28 cellular contexts compared by ENCODE assay signal in the genomic region with DNA sequence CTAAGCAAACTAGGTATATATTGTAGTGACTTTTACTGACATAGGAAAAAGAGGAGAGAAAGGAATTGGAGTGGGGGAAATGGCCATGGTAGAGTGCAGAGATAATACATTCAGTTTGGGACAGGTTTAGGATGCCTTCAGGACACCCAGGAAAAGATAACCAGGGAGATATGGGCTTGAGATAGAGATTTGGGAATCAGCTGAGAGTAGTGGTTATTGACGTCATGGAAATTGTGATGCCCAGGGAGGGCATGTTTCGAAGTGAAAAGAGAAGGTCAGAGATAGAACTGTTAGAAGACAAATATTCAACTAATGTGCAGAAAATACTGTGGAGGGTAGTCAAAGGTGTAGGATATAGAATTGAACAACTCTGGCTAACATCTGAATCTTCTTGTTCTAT. TPM values are rescaled to one million over a fixed set of nuclear protein-coding genes. Genes with fewer than 3 reads are reported as not detected.
A peak's percentile ranks its signal among the peaks of the same experiment; 100 is the strongest.
DNase-seq lines count a peak whose midpoint lies in the region; ATAC-seq and TF ChIP-seq lines count a peak whose summit lies in the region.
"Had no signal": no experiment of that assay in that cellular context is flagged by ENCODE, and none has a peak within 500 bp of the region (broad histone marks: within the 10 kb centered on the region; RNA-seq: fewer than 3 reads in every experiment).

No MANE protein-coding gene starts in this region.

- POLR2A ChIA-PET in HEK293 (lab: Yijun Ruan, JAX): no interaction called here
- POLR2A ChIA-PET in Caco-2 (lab: Charles Lee): no interaction called here

- H3K27me3 Mint-ChIP-seq in nephron progenitor cell (ENCODE audit: low read depth, poor library complexity) (no peaks in the 10 kb centered on the region), Caco-2 (ENCODE audit: insufficient read depth, unreplicated experiment) (no peaks in the 10 kb centered on the region)

- H3K4me3 ChIP-seq in HEK293 (ENCODE audit: low read depth, low read length) (no peak overlapping the region), adrenal gland (no peak overlapping the region), Caco-2 (ENCODE audit: low read depth, low read length) (no peak overlapping the region)

- H3K9me3 ChIP-seq in HEK293 (ENCODE audit: control insufficient read depth, insufficient read depth, low read depth, low read length) (no peaks in the 10 kb centered on the region), adrenal gland (replicated peaks in 1 of 3) (peaks cover 0 to 3% (median 0%) of the 10 kb centered on the region in 3 donors), Caco-2 (no peaks in the 10 kb centered on the region)
- H3K9me3 ChIP-seq: BE2C, SK-N-SH had no signal

- H3K4me1 ChIP-seq in HEK293 (ENCODE audit: control insufficient read depth, insufficient read depth, low read length): 0 out of 2 replicates have a peak, but pooled peaks cover 7% of the 10 kb centered on the region
- peaks cover 14 to 54% of the 10 kb centered on the region in 2 donors for H3K4me1 ChIP-seq in adrenal gland (replicated peaks in 1 of 2)
- H3K4me1 ChIP-seq in Caco-2: peaks cover 17% of the 10 kb centered on the region

- TF ChIP-seq POLR2A in adrenal gland (IDR thresholded peaks at IDR 0.05): no peak

- H3K27ac ChIP-seq in HEK293 (ENCODE audit: extremely low read depth, low read depth, low read length) (no peak overlapping the region), adrenal gland (peak overlapping the region; percentile 2 to 80 (median 56))

- TF ChIP-seq CTCF in HEK293 (tag by site-specific recombination; IDR thresholded peaks at IDR 0.05) (no peak), adrenal gland (IDR thresholded peaks at IDR 0.05) (no peak), nephron progenitor cell (IDR thresholded peaks at IDR 0.05) (no peak), Caco-2 (IDR thresholded peaks at IDR 0.05; ENCODE audit: insufficient read depth in 1 of 2, low read depth in 1 of 2, low read length in 1 of 2, severe bottlenecking in 1 of 2, unreplicated experiment in 1 of 2) (no peak)

- H3K9me3 Mint-ChIP-seq in nephron progenitor cell (peaks cover 24% of the 10 kb centered on the region), Caco-2 (ENCODE audit: unreplicated experiment) (peaks cover 8% of the 10 kb centered on the region)
- H3K9me3 Mint-ChIP-seq: HFFc6 had no signal

- H3K4me1 Mint-ChIP-seq in nephron progenitor cell (no peaks in the 10 kb centered on the region), Caco-2 (ENCODE audit: low read depth, unreplicated experiment) (peaks cover 37% of the 10 kb centered on the region)
- H3K4me1 Mint-ChIP-seq: CD8-positive, alpha-beta memory T cell had no signal

- DNase-seq in Right ventricle myocardium superior (no peak), Right ventricle myocardium inferior (ENCODE audit: missing footprints) (no peak), adrenal gland (peak in 3 of 7 donors; percentile 56 to 64 (median 61)), nephron progenitor cell (no peak), iPS-NIHi11 (ENCODE audit: low spot score) (no peak), Caco-2 (no peak)
- DNase-seq: 8988T; ACHN; BE2C; Calu3; CD8-positive, alpha-beta memory T cell; DND-41; H9; HFFc6; KG1; NCI-H1092 treated with DMSO at 0.1 percent for 48 hours; NCI-H1436; NCI-H187; NCI-H2081 treated with DMSO at 0.1 percent for 48 hours; NCI-H2171; NCI-H510A; NCI-H69; RPMI8226; SIG-M5; SK-N-SH had no signal

- ATAC-seq in Right ventricle myocardium superior (ENCODE audit: poor library complexity) (peak; percentile 17), Right ventricle myocardium inferior (no peak), GM18517 (IDR thresholded peaks at IDR 0.05; ENCODE audit: unreplicated experiment) (no peak)

- intact Hi-C loops in Right ventricle myocardium superior (cut with DNase I) (no loop called here), Right ventricle myocardium inferior (cut with DNase I) (no loop called here), adrenal gland (cut with DNase I) (no loop called here), Caco-2 (cut with micrococcal nuclease; ENCODE audit: unreplicated experiment) (no loop called here)

- peaks cover 10 to 19% of the 10 kb centered on the region in 2 experiments; a peak in 2 of 3 replicates for H3K36me3 ChIP-seq in HEK293 (ENCODE audit: control insufficient read depth in 2 of 2, insufficient read depth in 1 of 2, low read length in 2 of 2)
- H3K36me3 ChIP-seq in adrenal gland (replicated peaks in 1 of 2): peaks cover 0 to 8% of the 10 kb centered on the region in 2 donors
- 0 out of 2 replicates have a peak, but pooled peaks cover 1% of the 10 kb centered on the region for H3K36me3 ChIP-seq in Caco-2 (ENCODE audit: control insufficient read depth, insufficient read depth, low read length)

- peak overlapping the region; percentile 4 for H3K27ac Mint-ChIP-seq in nephron progenitor cell
- H3K27ac Mint-ChIP-seq in Caco-2 (ENCODE audit: unreplicated experiment): no peak overlapping the region
- H3K27ac Mint-ChIP-seq: CD14-positive monocyte had no signal

- BruUV-seq in Caco-2 (replicated peaks; lab: Mats Ljungman, UMichigan): no TSS peak

- CTCF ChIA-PET in HEK293 (lab: Yijun Ruan, JAX) (interaction anchor here (1.0 kb wide), 1 partner anchor 157 kb away, joined by 3 read pairs; no protein-coding TSS in a partner anchor), Caco-2 (lab: Charles Lee) (no interaction called here)

- H3K4me3 Mint-ChIP-seq in nephron progenitor cell (no peak overlapping the region), Caco-2 (ENCODE audit: unreplicated experiment) (no peak overlapping the region)
- H3K4me3 Mint-ChIP-seq: CD14-positive monocyte; CD8-positive, alpha-beta memory T cell; H9 had no signal

- H3K27me3 ChIP-seq in adrenal gland (no peaks in the 10 kb centered on the region), Caco-2 (replicated peaks; ENCODE audit: control insufficient read depth, insufficient read depth, low read length) (no peaks in the 10 kb centered on the region)
- H3K27me3 ChIP-seq: BE2C had no signal

- H3K36me3 Mint-ChIP-seq in nephron progenitor cell (ENCODE audit: low read depth) (peaks cover 79% of the 10 kb centered on the region), Caco-2 (ENCODE audit: insufficient read depth, unreplicated experiment) (peaks cover 32% of the 10 kb centered on the region)
- H3K36me3 Mint-ChIP-seq: CD14-positive monocyte had no signal

- WGBS in adrenal gland, 4 donors: 53 to 63% (median 53%) methylated on average over 2 of the region's 2 CpGs

TF ChIP-seq in HEK293, 187 proteins besides CTCF, POLR2A, EP300 and RAD21:
- TF ChIP-seq SP2 (tag by site-specific recombination; IDR thresholded peaks at IDR 0.05): no peak
- 0 out of 2 replicates have a peak, but pooled peaks have one; percentile 44 for TF ChIP-seq ZBTB21 (tag by site-specific recombination; IDR thresholded peaks at IDR 0.05)
- TF ChIP-seq, protein P1, sequence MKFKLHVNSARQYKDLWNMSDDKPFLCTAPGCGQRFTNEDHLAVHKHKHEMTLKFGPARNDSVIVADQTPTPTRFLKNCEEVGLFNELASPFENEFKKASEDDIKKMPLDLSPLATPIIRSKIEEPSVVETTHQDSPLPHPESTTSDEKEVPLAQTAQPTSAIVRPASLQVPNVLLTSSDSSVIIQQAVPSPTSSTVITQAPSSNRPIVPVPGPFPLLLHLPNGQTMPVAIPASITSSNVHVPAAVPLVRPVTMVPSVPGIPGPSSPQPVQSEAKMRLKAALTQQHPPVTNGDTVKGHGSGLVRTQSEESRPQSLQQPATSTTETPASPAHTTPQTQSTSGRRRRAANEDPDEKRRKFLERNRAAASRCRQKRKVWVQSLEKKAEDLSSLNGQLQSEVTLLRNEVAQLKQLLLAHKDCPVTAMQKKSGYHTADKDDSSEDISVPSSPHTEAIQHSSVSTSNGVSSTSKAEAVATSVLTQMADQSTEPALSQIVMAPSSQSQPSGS (tag by site-specific recombination; IDR thresholded peaks at IDR 0.05; ENCODE audit: low read depth): peak; percentile 77
- TF ChIP-seq ZSCAN23 (tag by site-specific recombination; IDR thresholded peaks at IDR 0.05): no peak
- peak; percentile 45; the same call in 1 of the 2 replicates for TF ChIP-seq ZNF629 (tag by site-specific recombination; IDR thresholded peaks at IDR 0.05)
- TF ChIP-seq PRDM1 (tag by site-specific recombination; IDR thresholded peaks at IDR 0.05): peak; percentile 60

RNA-seq across cellular contexts. Expression of a gene that starts 40.6 kb away (rescaled TPM):
- total RNA-seq in Right ventricle myocardium superior: 37.5 TPM
- total RNA-seq in Right ventricle myocardium inferior: 37.4 TPM
- 10 to 100 TPM; 22.3 to 62.6 (median 33.0) TPM for total RNA-seq in adrenal gland
- 10 to 100 TPM; 22.6 to 35.6 (median 24.2) TPM for polyA plus RNA-seq in adrenal gland
- total RNA-seq in Caco-2 (2022): 23.4 and 24.4 TPM in 2 replicates
